ENCODE assay signal across 11 cellular contexts in the genomic region with DNA sequence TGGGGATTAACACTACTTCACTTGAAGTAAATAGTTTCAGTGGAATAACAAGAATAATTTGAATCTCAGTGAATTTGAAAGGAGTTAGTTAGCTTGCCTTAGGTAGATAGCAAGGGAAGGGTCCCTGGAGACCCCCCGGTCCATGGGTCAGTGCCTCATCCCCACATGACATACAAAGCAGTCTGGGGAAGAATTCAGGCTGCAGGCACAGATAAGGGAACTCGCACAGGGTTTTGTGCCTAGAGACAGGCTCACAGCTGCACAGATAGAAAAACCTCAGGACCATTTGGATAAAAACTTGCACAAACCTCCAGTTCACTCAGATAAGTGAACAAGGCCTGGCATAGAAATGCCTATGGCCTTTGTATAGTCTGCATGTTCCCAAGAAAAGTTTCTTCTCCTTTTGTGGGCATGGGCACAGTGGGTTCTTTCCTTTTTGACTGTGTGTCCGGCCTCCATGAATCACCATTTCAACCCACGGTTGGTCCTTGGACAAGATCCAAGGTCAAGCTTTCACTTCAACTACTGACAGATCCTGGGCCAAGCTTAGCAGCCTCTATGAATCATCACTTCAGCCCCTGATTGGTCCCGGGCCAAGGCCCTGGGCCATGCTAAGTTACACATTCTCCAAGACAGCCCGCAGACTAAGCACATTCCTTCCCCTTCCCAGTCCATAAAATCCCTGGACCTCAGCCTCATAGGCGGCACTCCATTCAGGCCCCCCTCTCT.
DNase-seq lines count a peak whose midpoint lies in the region; ATAC-seq, FAIRE-seq and TF ChIP-seq lines count a peak whose summit lies in the region.
"Had no signal": no experiment of that assay in that cellular context is flagged by ENCODE, and none has a peak within 500 bp of the region (broad histone marks: within the 10 kb centered on the region; RNA-seq: fewer than 3 reads in every experiment).

No MANE protein-coding gene starts in this region.

- no peaks in the 10 kb centered on the region for H4K20me1 ChIP-seq in HepG2 (ENCODE audit: insufficient read depth, low read length)

- TF ChIP-seq CTCF in NB4 (IDR thresholded peaks at IDR 0.05; ENCODE audit: low read depth, low read length), result no peak
- TF ChIP-seq CTCF in cardiac fibroblast (IDR thresholded peaks at IDR 0.05; ENCODE audit: low read depth, low read length), result no peak
- no peak for TF ChIP-seq CTCF in HepG2 (CRISPR knock-in tag; IDR thresholded peaks at IDR 0.05)

- H3K4me1 ChIP-seq in HepG2 (ENCODE audit: insufficient read depth, low read length), result no peaks in the 10 kb centered on the region

- intact Hi-C loops in HepG2 (cut with micrococcal nuclease; ENCODE audit: unreplicated experiment), result no loop called here

- 0% methylated on average over 2 of the region's 7 CpGs for WGBS in HepG2 (ENCODE audit: low lambda C conversion rate)

- no peaks in the 10 kb centered on the region for H3K9me3 ChIP-seq in HepG2 (ENCODE audit: low read length)

- TF ChIP-seq EP300 in HepG2 (IDR thresholded peaks at IDR 0.05; ENCODE audit: low read depth in 2 of 2, low read length in 2 of 2), result no peak
- TF ChIP-seq EP300 in HepG2 (CRISPR knock-in tag; IDR thresholded peaks at IDR 0.05; ENCODE audit: borderline replicate concordance), result no peak

- no peak overlapping the region for H3K4me3 ChIP-seq in NB4 (ENCODE audit: low read depth, low read length)
- no peak overlapping the region for H3K4me3 ChIP-seq in cardiac fibroblast (replicated peaks in 1 of 2; ENCODE audit: low read depth in 2 of 2, low read length in 2 of 2)
- no peak overlapping the region for H3K4me3 ChIP-seq in HepG2 (replicated peaks in 1 of 3; ENCODE audit: insufficient read depth in 1 of 3, low read depth in 2 of 3, low read length in 3 of 3)

- H3K27me3 ChIP-seq in HepG2 (ENCODE audit: control insufficient read depth in 1 of 2, insufficient read depth in 2 of 2, low read length in 2 of 2), result no peaks in the 10 kb centered on the region

- no peak for FAIRE-seq in HepG2 (lab: Jason Lieb, UNC)

- POLR2A ChIA-PET in HepG2 (lab: Yijun Ruan, JAX), result no interaction called here

- TF ChIP-seq RAD21 in HepG2 (CRISPR knock-in tag; IDR thresholded peaks at IDR 0.05), result no peak

- H3K27ac ChIP-seq in HepG2 (ENCODE audit: extremely low read length, insufficient read depth, low read length), result no peak overlapping the region

- no peak overlapping the region for H3K4me2 ChIP-seq in HepG2 (ENCODE audit: low read depth, low read length)

- H3K9ac ChIP-seq in HepG2 (ENCODE audit: insufficient read depth, low read depth, low read length), result no peak overlapping the region

- in situ Hi-C loops in HepG2 (cut with HindIII; ENCODE audit: extremely low pct_ligation_motif_present, low pct_unique_long_range_greater_than_20kb), result no loop called here

- TF ChIP-seq POLR2A in NB4 (IDR thresholded peaks at IDR 0.05; ENCODE audit: extremely low read depth, insufficient read length), result no peak
- TF ChIP-seq POLR2A in HepG2 (IDR thresholded peaks at IDR 0.05; ENCODE audit: insufficient read depth in 1 of 2, low read depth in 2 of 2, low read length in 2 of 2), result no peak

- H3K36me3 ChIP-seq in HepG2 (replicated peaks in 1 of 2; ENCODE audit: control insufficient read depth in 1 of 2, insufficient read depth in 2 of 2, low read length in 2 of 2), result no peaks in the 10 kb centered on the region

- no peak overlapping the region for H2AFZ ChIP-seq in HepG2 (ENCODE audit: low read length)

- H3K79me2 ChIP-seq in HepG2 (ENCODE audit: insufficient read depth, low read length), result no peaks in the 10 kb centered on the region

- CTCF ChIA-PET in HepG2 (lab: Yijun Ruan, JAX; ENCODE audit: low intra/inter-chr PET ratio, low total read pairs), result no interaction called here

- peak; percentile 0 for DNase-seq in NB4 (ENCODE audit: low read depth)
- DNase-seq in cardiac fibroblast (ENCODE audit: low read depth in 2 of 2), result peak; percentile 91 to 95
- DNase-seq in HepG2 (ENCODE audit: low spot score), result peak; percentile 15
- DNase-seq in ureter (ENCODE audit: low spot score), result peak; percentile 61
- no peak for DNase-seq in NCI-H1417 treated with DMSO at 0.1 percent for 48 hours (lab: John Stamatoyannopoulos, UW)
- DNase-seq in activated gamma-delta T cell treated with Interleukin-2 at 50 U/mL for 16 hours, result no peak
- no peak for DNase-seq in DMS114 treated with DMSO at 0.1 percent for 48 hours (lab: John Stamatoyannopoulos, UW; ENCODE audit: unreplicated experiment)
- no peak for DNase-seq in SHP77 treated with DMSO at 0.1 percent for 48 hours (lab: John Stamatoyannopoulos, UW)
- DNase-seq: activated CD4-positive, alpha-beta T cell treated with anti-CD3 and anti-CD28 coated beads, Interleukin-2, amount 50 U/mL, for 4 hours; cortex of kidney; NCI-H2029 had no signal

- ATAC-seq in HepG2, result peak; percentile 78

- no TSS peak for BruUV-seq in HepG2 (replicated peaks; lab: Mats Ljungman, UMichigan)

TF ChIP-seq in HepG2, 621 proteins besides CTCF, POLR2A, EP300 and RAD21:
- TF ChIP-seq ZNF34 (CRISPR knock-in tag; IDR thresholded peaks at IDR 0.05; ENCODE audit: borderline replicate concordance) (no peak), FOSL2 (CRISPR knock-in tag; IDR thresholded peaks at IDR 0.05) (peak; percentile 76)
TF ChIP-seq in HepG2: peak in this region for 1.

Comparison
In these comparisons a context has a peak if more than half of its experiments do, and no peak if none do; other contexts are left out.
1. DNase-seq: peak in NB4 (single experiment), cardiac fibroblast (2 of 2), HepG2 (single experiment) and ureter (single experiment); none in NCI-H1417 treated with DMSO at 0.1 percent for 48 hours (single experiment), activated gamma-delta T cell treated with Interleukin-2 at 50 U/mL for 16 hours (single experiment), DMS114 treated with DMSO at 0.1 percent for 48 hours (single experiment) and SHP77 treated with DMSO at 0.1 percent for 48 hours (single experiment).